29 cellular contexts compared by ENCODE assay signal in genomic region chr5:38802125-38802524, GRCh38. TPM values are rescaled to one million over a fixed set of nuclear protein-coding genes. Genes with fewer than 3 reads are reported as not detected.
"Had no signal": no experiment of that assay in that cellular context is flagged by ENCODE, and none has a peak within 500 bp of the region (broad histone marks: within the 10 kb centered on the region; RNA-seq: fewer than 3 reads in every experiment).

No MANE protein-coding gene starts in this region.

- H3K9ac ChIP-seq: neural progenitor cell, parathyroid adenoma had no signal

- H3K27ac ChIP-seq: neural progenitor cell, ovary, parathyroid adenoma, psoas muscle, right lobe of liver, sigmoid colon, stomach, thoracic aorta, thyroid gland, upper lobe of left lung, vagina had no signal

- H3K27ac Mint-ChIP-seq: natural killer cell; neural progenitor cell; progenitor cell of endocrine pancreas; stimulated activated effector memory CD8-positive, alpha-beta T cell treated with anti-CD3 and anti-CD28 coated beads, Interleukin-12 subunit alpha, Interleukin-12 subunit beta, amount 100 ng/mL, for 72 hours; stimulated activated naive B cell treated with anti-CD40 and anti-IgM and Interleukin-4, amounts not matched to agents 10 μg/mL and 1 μg/mL and 100 μg/mL, for 72 hours; stimulated activated naive CD8-positive, alpha-beta T cell treated with anti-CD3 and anti-CD28 coated beads, Interleukin-15, Interleukin-2, amounts not matched to agents 100 ng/mL and 50 ng/mL, for 24 hours had no signal

- H3K4me3 ChIP-seq: neural progenitor cell, ovary, psoas muscle, right lobe of liver, sigmoid colon, stomach, thoracic aorta, thyroid gland, tibial nerve, upper lobe of left lung, vagina had no signal

- H3K4me1 ChIP-seq: neural progenitor cell, parathyroid adenoma, psoas muscle, right lobe of liver had no signal

- H3K79me2 ChIP-seq: parathyroid adenoma had no signal

- H3K27me3 Mint-ChIP-seq: progenitor cell of endocrine pancreas had no signal

- H3K36me3 Mint-ChIP-seq: natural killer cell; neural progenitor cell; stimulated activated effector memory CD8-positive, alpha-beta T cell treated with anti-CD3 and anti-CD28 coated beads, Interleukin-12 subunit alpha, Interleukin-12 subunit beta, amount 100 ng/mL, for 72 hours; stimulated activated naive B cell treated with anti-CD40 and anti-IgM and Interleukin-4, amounts not matched to agents 10 μg/mL and 1 μg/mL and 100 μg/mL, for 72 hours had no signal

- H3K36me3 ChIP-seq: neural progenitor cell, ovary, right lobe of liver, sigmoid colon, stomach, thoracic aorta, thyroid gland, tibial nerve, upper lobe of left lung, vagina had no signal

- H3K4me3 Mint-ChIP-seq: natural killer cell; nephron; neural progenitor cell; stimulated activated effector memory CD8-positive, alpha-beta T cell treated with anti-CD3 and anti-CD28 coated beads, Interleukin-12 subunit alpha, Interleukin-12 subunit beta, amount 100 ng/mL, for 72 hours; stimulated activated naive B cell treated with anti-CD40 and anti-IgM and Interleukin-4, amounts not matched to agents 10 μg/mL and 1 μg/mL and 100 μg/mL, for 72 hours; stimulated activated naive CD8-positive, alpha-beta T cell treated with anti-CD3 and anti-CD28 coated beads, Interleukin-15, Interleukin-2, amounts not matched to agents 100 ng/mL and 50 ng/mL, for 24 hours had no signal

- DNase-seq: natural killer cell; occipital lobe; ovary; posterior cingulate gyrus; psoas muscle; right cardiac atrium; right lobe of liver; sigmoid colon; small intestine; stimulated activated CD4-positive, alpha-beta T cell treated with anti-CD3 and anti-CD28 coated beads, Interleukin-15, amount 100 ng/mL, for 24 hours; stimulated activated CD4-positive, alpha-beta T cell treated with anti-CD3 and anti-CD28 coated beads, Interleukin-2, amount 100 ng/mL, for 24 hours; stimulated activated CD4-positive, alpha-beta T cell treated with anti-CD3 and anti-CD28 coated beads, Interleukin-2, amount 100 ng/mL, for 48 hours; stimulated activated CD4-positive, alpha-beta T cell treated with anti-CD3 and anti-CD28 coated beads, Interleukin-4, amount 100 ng/mL, for 24 hours; stimulated activated naive B cell treated with anti-CD40 and anti-IgM and Interleukin-4, amounts not matched to agents 10 μg/mL and 1 μg/mL and 100 μg/mL, for 72 hours; stimulated activated naive CD4-positive, alpha-beta T cell treated with Interleukin-2 at 50 U/mL for 16 hours; stomach; thyroid gland; trophoblast cell; upper lobe of left lung had no signal

- H3K9me3 ChIP-seq: ovary, psoas muscle, right lobe of liver, sigmoid colon, stomach, thoracic aorta, thyroid gland, tibial nerve, upper lobe of left lung, vagina had no signal

- H2AFZ ChIP-seq: neural progenitor cell, parathyroid adenoma had no signal

- H3K4me1 Mint-ChIP-seq: natural killer cell; nephron; stimulated activated naive B cell treated with anti-CD40 and anti-IgM and Interleukin-4, amounts not matched to agents 10 μg/mL and 1 μg/mL and 100 μg/mL, for 72 hours had no signal

- H3K4me2 ChIP-seq: neural progenitor cell had no signal

- H3K9me3 Mint-ChIP-seq: natural killer cell; nephron; neural progenitor cell; stimulated activated effector memory CD8-positive, alpha-beta T cell treated with anti-CD3 and anti-CD28 coated beads, Interleukin-12 subunit alpha, Interleukin-12 subunit beta, amount 100 ng/mL, for 72 hours; stimulated activated naive CD8-positive, alpha-beta T cell treated with anti-CD3 and anti-CD28 coated beads, Interleukin-15, Interleukin-2, amounts not matched to agents 100 ng/mL and 50 ng/mL, for 24 hours had no signal

- H3K27me3 ChIP-seq: neural progenitor cell, ovary, right lobe of liver, sigmoid colon, thyroid gland, tibial nerve, upper lobe of left lung, vagina had no signal

RNA-seq across cellular contexts. Expression of gene OSMR, which starts 43.7 kb away (rescaled TPM):
- total RNA-seq: natural killer cell had no signal
- polyA plus RNA-seq: neural cell had no signal
